In the genomic region with DNA sequence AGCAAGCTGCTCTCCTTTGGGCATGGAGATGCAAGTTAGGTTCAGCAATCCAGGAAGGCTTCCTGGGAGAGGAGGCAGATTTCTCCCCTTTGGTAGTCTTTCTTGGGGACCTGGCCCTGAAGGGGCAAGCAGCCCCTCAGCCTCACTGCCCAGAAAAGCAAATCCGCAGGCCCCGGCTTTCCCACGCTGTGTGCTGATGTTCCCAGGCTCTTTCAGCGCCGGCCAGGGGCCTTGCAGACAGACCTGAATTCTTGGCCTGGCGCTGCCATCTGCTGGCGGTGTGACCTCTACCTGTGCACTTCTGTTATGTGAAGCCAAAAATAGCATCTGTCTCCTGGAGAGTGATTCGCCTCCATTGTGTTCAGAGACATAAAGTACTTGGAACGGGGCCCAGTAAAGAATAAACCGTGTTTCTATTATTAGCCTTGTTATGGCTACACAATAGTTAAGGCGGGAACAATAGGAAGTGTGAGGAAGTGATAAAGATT, we compare ENCODE assay signal across 8 cellular contexts.
DNase-seq lines count a peak whose midpoint lies in the region; FAIRE-seq and TF ChIP-seq lines count a peak whose summit lies in the region.

No MANE protein-coding gene starts in this region.

- no peaks in the 10 kb centered on the region for H3K27me3 Mint-ChIP-seq in endodermal cell (ENCODE audit: insufficient read depth)

- H2BK15ac ChIP-seq in mesendoderm (replicated peaks; ENCODE audit: low read depth), result no peak overlapping the region

- H2AK5ac ChIP-seq in mesendoderm (ENCODE audit: low read length), result no peak overlapping the region

- H3K4me2 ChIP-seq in mesendoderm (ENCODE audit: low read length), result no peak overlapping the region

- H3K36me3 ChIP-seq in endodermal cell (ENCODE audit: control insufficient read depth, insufficient read depth, low read length), result no peaks in the 10 kb centered on the region
- H3K36me3 ChIP-seq in mesendoderm (ENCODE audit: control insufficient read depth, insufficient read depth, low read length), result no peaks in the 10 kb centered on the region

- H3K9ac ChIP-seq in endodermal cell (ENCODE audit: extremely low read depth, low read length, poor library complexity, severe bottlenecking) (no peak overlapping the region), mesendoderm (ENCODE audit: low read length) (peak overlapping the region; percentile 49)

- H3K27me3 ChIP-seq in endodermal cell (ENCODE audit: control insufficient read depth, insufficient read depth, low read length, poor library complexity, severe bottlenecking), result no peaks in the 10 kb centered on the region
- H3K27me3 ChIP-seq in mesendoderm (ENCODE audit: insufficient read depth, low read length, poor library complexity), result no peaks in the 10 kb centered on the region

- peak overlapping the region; percentile 76 for H3K56ac ChIP-seq in mesendoderm (ENCODE audit: low read length)

- H3K4ac ChIP-seq in mesendoderm (ENCODE audit: low read depth, low read length), result no peak overlapping the region

- H3K23ac ChIP-seq in mesendoderm (ENCODE audit: low read length), result no peak overlapping the region

- WGBS in endodermal cell (ENCODE audit: insufficient coverage in 1 of 2, insufficient read length in 1 of 2), 2 experiments, result 45 to 55% methylated on average over 6 to 11 of the region's 11 CpGs
- no CpG with 5 or more reads among the region's 11 CpGs for WGBS in mesendoderm (ENCODE audit: extremely low coverage, insufficient coverage, low lambda C conversion rate)

- no peaks in the 10 kb centered on the region for H3K79me1 ChIP-seq in mesendoderm (ENCODE audit: low read length)

- peak; percentile 89 for DNase-seq in ELF-1 (ENCODE audit: low read depth, low spot score)
- DNase-seq in M059J (ENCODE audit: low read depth), result peak; percentile 82
- peak; percentile 60 for DNase-seq in RWPE1 (ENCODE audit: low spot score)
- DNase-seq in endodermal cell, result peak; percentile 95
- peak; percentile 89 for DNase-seq in mesendoderm
- peak; percentile 83 for DNase-seq in urothelium cell line (ENCODE audit: low spot score)
- DNase-seq in GM19239 (ENCODE audit: insufficient read length, low spot score), result no peak
- DNase-seq in GM19240 (ENCODE audit: insufficient read length, low spot score), result no peak

- H3K4me1 ChIP-seq in endodermal cell (ENCODE audit: control insufficient read depth, insufficient read depth, low read length), result peaks cover 3% of the 10 kb centered on the region
- peaks cover 2% of the 10 kb centered on the region for H3K4me1 ChIP-seq in mesendoderm (ENCODE audit: control insufficient read depth, low read depth, low read length)

- no peak overlapping the region for H3K4me3 Mint-ChIP-seq in endodermal cell

- H4K8ac ChIP-seq in mesendoderm (ENCODE audit: low read depth, low read length), result no peak overlapping the region

- no peak overlapping the region for H3K4me3 ChIP-seq in endodermal cell (ENCODE audit: low read length)
- no peak overlapping the region for H3K4me3 ChIP-seq in mesendoderm (ENCODE audit: low read length)

- peaks cover 10% of the 10 kb centered on the region for H3K4me1 Mint-ChIP-seq in endodermal cell

- H3K18ac ChIP-seq in mesendoderm (ENCODE audit: low read length), result no peak overlapping the region

- no peak overlapping the region for H4K5ac ChIP-seq in mesendoderm (ENCODE audit: low read length)

- no peaks in the 10 kb centered on the region for H3K9me3 Mint-ChIP-seq in endodermal cell

- no peaks in the 10 kb centered on the region for H3K79me2 ChIP-seq in mesendoderm (ENCODE audit: control insufficient read depth, insufficient read depth, low read length)

- peak; percentile 56 for TF ChIP-seq CTCF in RWPE1 (conservative IDR thresholded peaks at IDR 0.05; ENCODE audit: low read depth)
- peak; percentile 85 for TF ChIP-seq CTCF in endodermal cell (conservative IDR thresholded peaks at IDR 0.05)

- peak overlapping the region; percentile 91 for H3K27ac Mint-ChIP-seq in endodermal cell

- no peak overlapping the region for H2BK120ac ChIP-seq in mesendoderm (ENCODE audit: low read depth, low read length)

- no peaks in the 10 kb centered on the region for H3K9me3 ChIP-seq in endodermal cell (ENCODE audit: control insufficient read depth, low read length)

- POLR2A ChIA-PET in RWPE1 (lab: Yijun Ruan, JAX; ENCODE audit: low non-redundant PET), result no interaction called here

- no peak overlapping the region for H2BK5ac ChIP-seq in mesendoderm (ENCODE audit: low read length)

- FAIRE-seq in urothelium cell line (lab: Jason Lieb, UNC) (no peak), GM19239 (lab: Jason Lieb, UNC) (no peak)

- CTCF ChIA-PET in RWPE1 (lab: Yijun Ruan, JAX), result interaction anchor here (0.7 to 0.9 kb wide), 5 partner anchors 11 to 343 kb away, joined by 3 read pairs; no protein-coding TSS in a partner anchor

- H3K27ac ChIP-seq in RWPE1, result peak overlapping the region; percentile 49; the same call in 1 of the 2 replicates
- H3K27ac ChIP-seq in endodermal cell (ENCODE audit: low read depth, low read length), result peak overlapping the region; percentile 70
- no peak overlapping the region for H3K27ac ChIP-seq in mesendoderm (ENCODE audit: low read depth, low read length)

- peaks cover 14% of the 10 kb centered on the region for H3K36me3 Mint-ChIP-seq in endodermal cell (ENCODE audit: low read depth)

Comparison
In these comparisons a context has a peak if more than half of its experiments do, and no peak if none do; other contexts are left out.
1. DNase-seq: peak in ELF-1 (single experiment), M059J (single experiment), RWPE1 (single experiment), endodermal cell (single experiment), mesendoderm (single experiment) and urothelium cell line (single experiment); none in GM19239 (single experiment) and GM19240 (single experiment).